Comparison of ENCODE assay signal across 19 cellular contexts in genomic region chr2:129904532-129905446, GRCh38.
"Had no signal": no experiment of that assay in that cellular context is flagged by ENCODE, and none has a peak within 500 bp of the region (broad histone marks: within the 10 kb centered on the region; RNA-seq: fewer than 3 reads in every experiment).

No MANE protein-coding gene starts in this region.

- H3K4me1 Mint-ChIP-seq: memory B cell; natural killer cell; stimulated activated memory B cell treated with anti-CD40 and anti-IgM and Interleukin-4, amounts not matched to agents 10 μg/mL and 1 μg/mL and 100 μg/mL, for 72 hours had no signal

- H3K4me3 Mint-ChIP-seq: activated naive CD8-positive, alpha-beta T cell; activated T-cell treated with anti-CD3 and anti-CD28 coated beads, Interleukin-2, amount 50 U/mL, for 4 hours; memory B cell; natural killer cell; stimulated activated memory B cell treated with anti-CD40 and anti-IgM and Interleukin-4, amounts not matched to agents 10 μg/mL and 1 μg/mL and 100 μg/mL, for 72 hours had no signal

- H3K36me3 ChIP-seq: right atrium auricular region, tibial artery had no signal

- H3K27ac Mint-ChIP-seq: activated naive CD8-positive, alpha-beta T cell; memory B cell; stimulated activated memory B cell treated with anti-CD40 and anti-IgM and Interleukin-4, amounts not matched to agents 10 μg/mL and 1 μg/mL and 100 μg/mL, for 72 hours had no signal

- H3K36me3 Mint-ChIP-seq: activated naive CD8-positive, alpha-beta T cell; memory B cell; natural killer cell; stimulated activated memory B cell treated with anti-CD40 and anti-IgM and Interleukin-4, amounts not matched to agents 10 μg/mL and 1 μg/mL and 100 μg/mL, for 72 hours had no signal

- H3K4me1 ChIP-seq: foreskin keratinocyte, right atrium auricular region, tibial artery had no signal

- H3K4me3 ChIP-seq: right atrium auricular region, tibial artery had no signal

- ATAC-seq: activated T-cell treated with anti-CD3 and anti-CD28 coated beads, Interleukin-2, amount 50 U/mL, for 4 hours; foreskin keratinocyte; left ventricle myocardium superior; natural killer cell; stimulated activated memory B cell treated with anti-CD40 and anti-IgM and Interleukin-4, amounts not matched to agents 10 μg/mL and 1 μg/mL and 100 μg/mL, for 72 hours had no signal

- DNase-seq: activated CD4-positive, alpha-beta T cell treated with anti-CD3 and anti-CD28 coated beads for 1 hour; activated CD4-positive, alpha-beta T cell treated with anti-CD3 and anti-CD28 coated beads, Interleukin-2, amount 50 U/mL, for 4 hours; activated gamma-delta T cell treated with Interleukin-2 at 50 U/mL for 16 hours; activated T-cell treated with anti-CD3 and anti-CD28 coated beads, Interleukin-2, amount 50 U/mL, for 4 hours; amniotic stem cell; central memory CD4-positive, alpha-beta T cell; cortex of kidney; effector CD4-positive, alpha-beta T cell; foreskin keratinocyte; hypothalamus; left ventricle myocardium superior; natural killer cell; stimulated activated CD4-positive, alpha-beta T cell treated with anti-CD3 and anti-CD28 coated beads, Interleukin-2, amount 100 ng/mL, for 48 hours; T1000; tibial artery had no signal

- H3K27me3 ChIP-seq: foreskin keratinocyte, right atrium auricular region had no signal

- H3K9me3 ChIP-seq: tibial artery had no signal

- H3K9me3 Mint-ChIP-seq: activated T-cell treated with anti-CD3 and anti-CD28 coated beads, Interleukin-2, amount 50 U/mL, for 4 hours; natural killer cell; stimulated activated memory B cell treated with anti-CD40 and anti-IgM and Interleukin-4, amounts not matched to agents 10 μg/mL and 1 μg/mL and 100 μg/mL, for 72 hours had no signal

- H3K27ac ChIP-seq: foreskin keratinocyte, right atrium auricular region, tibial artery had no signal
